ENCODE assay signal across 1 cellular context in genomic region chr10:114855776-114856543, GRCh38.
TF ChIP-seq lines count a peak whose summit lies in the region.

No MANE protein-coding gene starts in this region.

TF ChIP-seq in endothelial cell of umbilical vein, 7 proteins besides CTCF, POLR2A, EP300 and RAD21 (continued from another document):
- TF ChIP-seq MAX (IDR thresholded peaks at IDR 0.05; ENCODE audit: insufficient read depth, insufficient read length) = no peak
